Comparison of ENCODE assay signal across 28 cellular contexts in the genomic region with DNA sequence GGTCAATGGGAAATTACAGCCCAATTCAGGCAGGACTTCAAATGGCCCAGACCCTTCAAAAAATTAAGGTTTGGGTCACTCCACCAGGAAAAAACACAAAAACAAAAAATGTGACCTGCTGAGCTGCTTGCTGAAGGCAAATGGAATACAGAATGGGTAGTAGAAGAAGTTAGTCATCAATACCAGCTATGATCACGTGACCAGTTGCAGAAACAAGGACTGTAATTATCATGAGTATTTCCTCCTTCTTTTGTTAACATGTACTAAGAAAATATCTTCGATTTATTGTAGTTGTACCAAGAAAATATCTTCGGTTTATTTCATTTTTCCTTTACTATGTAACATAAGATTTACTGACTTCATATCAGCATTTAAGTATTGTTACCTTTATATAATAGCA.
"Had no signal": no experiment of that assay in that cellular context is flagged by ENCODE, and none has a peak within 500 bp of the region (broad histone marks: within the 10 kb centered on the region; RNA-seq: fewer than 3 reads in every experiment).

No MANE protein-coding gene starts in this region.

- FAIRE-seq: urothelium cell line had no signal

- H3K36me3 Mint-ChIP-seq: stimulated activated effector memory CD8-positive, alpha-beta T cell treated with anti-CD3 and anti-CD28 coated beads, Interleukin-12 subunit alpha, Interleukin-12 subunit beta, amount 100 ng/mL, for 72 hours; stimulated activated memory B cell treated with anti-CD40 and anti-IgM and Interleukin-4, amounts not matched to agents 10 μg/mL and 1 μg/mL and 100 μg/mL, for 72 hours; stimulated activated naive B cell treated with anti-CD40 and anti-IgM and Interleukin-4, amounts not matched to agents 10 μg/mL and 1 μg/mL and 100 μg/mL, for 72 hours; type B pancreatic cell had no signal

- H3K27me3 Mint-ChIP-seq: stimulated activated memory B cell treated with anti-CD40 and anti-IgM and Interleukin-4, amounts not matched to agents 10 μg/mL and 1 μg/mL and 100 μg/mL, for 72 hours; stimulated activated naive B cell treated with anti-CD40 and anti-IgM and Interleukin-4, amounts not matched to agents 10 μg/mL and 1 μg/mL and 100 μg/mL, for 72 hours; stimulated activated naive CD8-positive, alpha-beta T cell treated with anti-CD3 and anti-CD28 coated beads, Interleukin-15, amount 100 ng/mL, for 72 hours; stimulated activated naive CD8-positive, alpha-beta T cell treated with anti-CD3 and anti-CD28 coated beads, Interleukin-15, Interleukin-2, amounts not matched to agents 100 ng/mL and 50 ng/mL, for 24 hours; type B pancreatic cell had no signal

- H3K4me1 Mint-ChIP-seq: stimulated activated effector memory CD8-positive, alpha-beta T cell treated with anti-CD3 and anti-CD28 coated beads, Interleukin-12 subunit alpha, Interleukin-12 subunit beta, amount 100 ng/mL, for 72 hours; stimulated activated memory B cell treated with anti-CD40 and anti-IgM and Interleukin-4, amounts not matched to agents 10 μg/mL and 1 μg/mL and 100 μg/mL, for 72 hours; stimulated activated naive B cell treated with anti-CD40 and anti-IgM and Interleukin-4, amounts not matched to agents 10 μg/mL and 1 μg/mL and 100 μg/mL, for 72 hours; stimulated activated naive CD8-positive, alpha-beta T cell treated with anti-CD3 and anti-CD28 coated beads, Interleukin-15, amount 100 ng/mL, for 72 hours had no signal

- H3K9me3 Mint-ChIP-seq: type B pancreatic cell had no signal

- H3K4me1 ChIP-seq: stomach, suprapubic skin, testis, thyroid gland, tibial artery, tibial nerve, transverse colon, upper lobe of left lung, uterus, vagina had no signal

- H3K27ac Mint-ChIP-seq: stimulated activated effector memory CD8-positive, alpha-beta T cell treated with anti-CD3 and anti-CD28 coated beads, Interleukin-12 subunit alpha, Interleukin-12 subunit beta, amount 100 ng/mL, for 72 hours; stimulated activated memory B cell treated with anti-CD40 and anti-IgM and Interleukin-4, amounts not matched to agents 10 μg/mL and 1 μg/mL and 100 μg/mL, for 72 hours; stimulated activated naive B cell treated with anti-CD40 and anti-IgM and Interleukin-4, amounts not matched to agents 10 μg/mL and 1 μg/mL and 100 μg/mL, for 72 hours; stimulated activated naive CD8-positive, alpha-beta T cell treated with anti-CD3 and anti-CD28 coated beads, Interleukin-15, amount 100 ng/mL, for 72 hours; stimulated activated naive CD8-positive, alpha-beta T cell treated with anti-CD3 and anti-CD28 coated beads, Interleukin-15, Interleukin-2, amounts not matched to agents 100 ng/mL and 50 ng/mL, for 24 hours; type B pancreatic cell had no signal

- H3K4me3 ChIP-seq: stomach, suprapubic skin, testis, thoracic aorta, thyroid gland, tibial artery, tibial nerve, transverse colon, upper lobe of left lung, uterus, vagina had no signal

- H3K36me3 ChIP-seq: stomach, suprapubic skin, thoracic aorta, thyroid gland, tibial artery, tibial nerve, transverse colon, upper lobe of left lung, uterus, vagina had no signal

- ATAC-seq: stimulated activated effector memory CD8-positive, alpha-beta T cell treated with anti-CD3 and anti-CD28 coated beads, Interleukin-12 subunit alpha, Interleukin-12 subunit beta, amount 100 ng/mL, for 72 hours; stimulated activated memory B cell treated with anti-CD40 and anti-IgM and Interleukin-4, amounts not matched to agents 10 μg/mL and 1 μg/mL and 100 μg/mL, for 72 hours; stimulated activated naive B cell treated with anti-CD40 and anti-IgM and Interleukin-4, amounts not matched to agents 10 μg/mL and 1 μg/mL and 100 μg/mL, for 72 hours; stimulated activated naive CD8-positive, alpha-beta T cell treated with anti-CD3 and anti-CD28 coated beads, Interleukin-15, amount 100 ng/mL, for 72 hours; stimulated activated naive CD8-positive, alpha-beta T cell treated with anti-CD3 and anti-CD28 coated beads, Interleukin-15, Interleukin-2, amounts not matched to agents 100 U/mL and 50 U/mL, for 24 hours had no signal

- DNase-seq: stimulated activated CD4-positive, alpha-beta T cell treated with anti-CD3 and anti-CD28 coated beads, Interleukin-2, amount 100 ng/mL, for 48 hours; stimulated activated CD4-positive, alpha-beta T cell treated with anti-CD3 and anti-CD28 coated beads, Interleukin-4, amount 100 ng/mL, for 1 hour; stimulated activated CD4-positive, alpha-beta T cell treated with anti-CD3 and anti-CD28 coated beads, Interleukin-4, amount 100 ng/mL, for 24 hours; stimulated activated CD4-positive, alpha-beta T cell treated with anti-CD3 and anti-CD28 coated beads, Interleukin-4, amount 100 ng/mL, for 4 hours; stimulated activated CD8-positive, alpha-beta memory T cell treated with anti-CD3 and anti-CD28 coated beads, Interleukin-4, amount 100 ng/mL, for 48 hours; stimulated activated naive B cell treated with anti-CD40 and anti-IgM and Interleukin-4, amounts not matched to agents 10 μg/mL and 1 μg/mL and 100 μg/mL, for 72 hours; stimulated activated naive CD4-positive, alpha-beta T cell; stimulated activated naive CD4-positive, alpha-beta T cell treated with Interleukin-2 at 50 U/mL for 16 hours; stimulated activated naive CD8-positive, alpha-beta T cell treated with anti-CD3 and anti-CD28 coated beads, Interleukin-15, amount 100 ng/mL, for 72 hours; stimulated activated naive CD8-positive, alpha-beta T cell treated with anti-CD3 and anti-CD28 coated beads, Interleukin-15, Interleukin-2, amounts not matched to agents 100 U/mL and 50 U/mL, for 24 hours; stomach; substantia nigra; testis; thyroid gland; tibial artery; transverse colon; trophoblast cell; upper lobe of left lung; uterus had no signal

- H3K27me3 ChIP-seq: stomach, suprapubic skin, testis, thyroid gland, tibial artery, tibial nerve, transverse colon, upper lobe of left lung, uterus, vagina had no signal

- H3K4me3 Mint-ChIP-seq: stimulated activated effector memory CD8-positive, alpha-beta T cell treated with anti-CD3 and anti-CD28 coated beads, Interleukin-12 subunit alpha, Interleukin-12 subunit beta, amount 100 ng/mL, for 72 hours; stimulated activated memory B cell treated with anti-CD40 and anti-IgM and Interleukin-4, amounts not matched to agents 10 μg/mL and 1 μg/mL and 100 μg/mL, for 72 hours; stimulated activated naive B cell treated with anti-CD40 and anti-IgM and Interleukin-4, amounts not matched to agents 10 μg/mL and 1 μg/mL and 100 μg/mL, for 72 hours; stimulated activated naive CD8-positive, alpha-beta T cell treated with anti-CD3 and anti-CD28 coated beads, Interleukin-15, amount 100 ng/mL, for 72 hours; stimulated activated naive CD8-positive, alpha-beta T cell treated with anti-CD3 and anti-CD28 coated beads, Interleukin-15, Interleukin-2, amounts not matched to agents 100 ng/mL and 50 ng/mL, for 24 hours; type B pancreatic cell had no signal

- H3K9me3 ChIP-seq: suprapubic skin, testis, thoracic aorta, thyroid gland, tibial artery, transverse colon, upper lobe of left lung, uterus had no signal

- H3K27ac ChIP-seq: stomach, suprapubic skin, testis, thoracic aorta, thyroid gland, tibial artery, tibial nerve, transverse colon, upper lobe of left lung, uterus, vagina had no signal
